In the genomic region with DNA sequence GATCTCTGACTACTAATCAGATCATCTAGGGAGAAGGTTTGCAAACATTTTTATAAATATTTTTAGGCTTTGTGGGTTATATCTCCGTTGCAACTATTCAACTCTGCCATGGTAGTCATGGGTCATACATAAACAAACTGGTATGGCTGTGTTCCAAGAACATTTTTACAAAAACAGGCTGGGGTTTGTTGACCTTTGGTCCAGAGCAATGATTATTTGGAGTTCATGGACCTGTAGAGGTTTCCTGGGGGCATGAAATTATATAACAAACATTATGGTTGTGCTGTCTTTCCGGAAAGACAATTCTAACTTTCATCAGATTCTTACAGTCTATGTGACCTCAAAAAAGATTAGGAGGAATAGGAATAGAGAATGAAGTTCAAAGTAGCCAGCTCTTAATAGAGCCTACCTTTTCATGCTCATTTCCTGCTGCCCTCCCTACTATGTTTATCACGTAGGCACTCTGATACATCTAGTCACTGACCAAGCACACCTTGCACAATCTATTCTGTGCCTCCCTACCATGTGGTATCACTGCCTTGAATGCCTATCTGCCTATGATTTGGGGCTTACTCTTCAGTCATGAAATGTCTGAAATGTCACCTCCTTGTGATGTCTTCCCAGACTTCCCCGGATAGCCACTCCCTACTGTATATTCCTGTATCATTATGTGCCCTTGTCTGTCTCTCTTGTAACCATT, we compare ENCODE assay signal across 11 cellular contexts.
DNase-seq lines count a peak whose midpoint lies in the region; FAIRE-seq and TF ChIP-seq lines count a peak whose summit lies in the region.
"Had no signal": no experiment of that assay in that cellular context is flagged by ENCODE, and none has a peak within 500 bp of the region (broad histone marks: within the 10 kb centered on the region; RNA-seq: fewer than 3 reads in every experiment).

No MANE protein-coding gene starts in this region.

- H3K4me3 Mint-ChIP-seq in astrocyte (ENCODE audit: unreplicated experiment) = no peak overlapping the region
- peak overlapping the region; percentile 1 for H3K4me3 Mint-ChIP-seq in osteocyte (ENCODE audit: unreplicated experiment)
- H3K4me3 Mint-ChIP-seq: activated CD4-positive, alpha-beta T cell treated with anti-CD3 and anti-CD28 coated beads for 36 hours; activated naive CD8-positive, alpha-beta T cell treated with anti-CD3 and anti-CD28 coated beads, Interleukin-2, amount 10 ng/mL, durations not matched to agents 7 days and 5 days had no signal

- peak overlapping the region; percentile 20; the same call in 1 of the 2 replicates for H2AFZ ChIP-seq in GM23248
- H2AFZ ChIP-seq in astrocyte (ENCODE audit: low read depth, low read length) = no peak overlapping the region
- H2AFZ ChIP-seq: PC-9 had no signal

- H3K9me2 ChIP-seq in GM23248 (ENCODE audit: insufficient read depth) = no peaks in the 10 kb centered on the region; the same call in 1 of the 2 replicates

- H3K9ac ChIP-seq in GM23248 = no peak overlapping the region
- H3K9ac ChIP-seq in astrocyte (ENCODE audit: low read length) = no peak overlapping the region

- H3K4me1 ChIP-seq in GM23248 (ENCODE audit: insufficient read depth) = peaks cover 36% of the 10 kb centered on the region
- peaks cover 17% of the 10 kb centered on the region for H3K4me1 ChIP-seq in astrocyte (ENCODE audit: insufficient read depth, low read length)

- no peak for TF ChIP-seq CTCF in astrocyte (IDR thresholded peaks at IDR 0.05; ENCODE audit: insufficient read depth, low read depth, low read length)
- TF ChIP-seq CTCF in fibroblast of villous mesenchyme (IDR thresholded peaks at IDR 0.05; ENCODE audit: insufficient read depth, low read depth, low read length) = no peak
- TF ChIP-seq CTCF in osteocyte (IDR thresholded peaks at IDR 0.05) = no peak

- H3K4me2 ChIP-seq in GM23248 (ENCODE audit: unreplicated experiment) (no peak overlapping the region), astrocyte (ENCODE audit: low read length) (no peak overlapping the region)
- H3K4me2 ChIP-seq: PC-9 had no signal

- H3K27ac Mint-ChIP-seq in astrocyte (ENCODE audit: unreplicated experiment) (no peak overlapping the region), osteocyte (ENCODE audit: unreplicated experiment) (peak overlapping the region; percentile 76)
- H3K27ac Mint-ChIP-seq: activated CD4-positive, alpha-beta T cell treated with anti-CD3 and anti-CD28 coated beads for 36 hours; activated naive CD8-positive, alpha-beta T cell treated with anti-CD3 and anti-CD28 coated beads, Interleukin-2, amount 10 ng/mL, durations not matched to agents 7 days and 5 days had no signal

- 62 to 63% methylated on average over 4 of the region's 4 CpGs for WGBS in GM23248 (ENCODE audit: low coverage in 1 of 2, low lambda C conversion rate in 2 of 2, missing lambda C conversion rate in 2 of 2), 2 experiments

- no peaks in the 10 kb centered on the region for H3K27me3 ChIP-seq in GM23248 (replicated peaks; ENCODE audit: insufficient read depth)
- no peaks in the 10 kb centered on the region for H3K27me3 ChIP-seq in astrocyte (ENCODE audit: insufficient read depth, low read length)

- no peaks in the 10 kb centered on the region for H4K20me1 ChIP-seq in GM23248 (ENCODE audit: insufficient read depth)
- H4K20me1 ChIP-seq in astrocyte (ENCODE audit: insufficient read depth, low read length) = no peaks in the 10 kb centered on the region

- H3K27me3 Mint-ChIP-seq in astrocyte (ENCODE audit: low read depth, unreplicated experiment) (no peaks in the 10 kb centered on the region), osteocyte (ENCODE audit: unreplicated experiment) (no peaks in the 10 kb centered on the region)
- H3K27me3 Mint-ChIP-seq: activated CD4-positive, alpha-beta T cell treated with anti-CD3 and anti-CD28 coated beads for 36 hours; activated naive CD8-positive, alpha-beta T cell treated with anti-CD3 and anti-CD28 coated beads, Interleukin-2, amount 10 ng/mL, durations not matched to agents 7 days and 5 days had no signal

- H3F3A ChIP-seq in GM23248 (ENCODE audit: insufficient read depth) = 0 out of 2 replicates have a peak, but pooled peaks cover 16% of the 10 kb centered on the region

- H3K9me3 ChIP-seq in GM23248 (ENCODE audit: low read depth) = no peaks in the 10 kb centered on the region
- H3K9me3 ChIP-seq in astrocyte (ENCODE audit: insufficient read depth, low read depth, low read length) = no peaks in the 10 kb centered on the region

- no peaks in the 10 kb centered on the region for H3K79me2 ChIP-seq in GM23248 (ENCODE audit: insufficient read depth)
- no peaks in the 10 kb centered on the region for H3K79me2 ChIP-seq in astrocyte (ENCODE audit: insufficient read depth, low read length)

- in situ Hi-C loops in GM23248 (cut with MboI) = no loop called here

- no peak for FAIRE-seq in astrocyte (lab: Jason Lieb, UNC)

- H3K36me3 ChIP-seq in GM23248 (ENCODE audit: low read depth) (no peaks in the 10 kb centered on the region), astrocyte (ENCODE audit: insufficient read depth, low read length) (no peaks in the 10 kb centered on the region)

- H3K4me3 ChIP-seq in GM23248 = no peak overlapping the region
- no peak overlapping the region for H3K4me3 ChIP-seq in astrocyte (ENCODE audit: insufficient read depth, low read depth, low read length)
- no peak overlapping the region for H3K4me3 ChIP-seq in fibroblast of villous mesenchyme (ENCODE audit: low read depth, low read length)
- H3K4me3 ChIP-seq: PC-9 had no signal

- H3K9me3 Mint-ChIP-seq in astrocyte (ENCODE audit: unreplicated experiment) (no peaks in the 10 kb centered on the region), osteocyte (ENCODE audit: unreplicated experiment) (peaks cover 3% of the 10 kb centered on the region)
- H3K9me3 Mint-ChIP-seq: activated naive CD8-positive, alpha-beta T cell treated with anti-CD3 and anti-CD28 coated beads, Interleukin-2, amount 10 ng/mL, durations not matched to agents 7 days and 5 days had no signal

- H3K36me3 Mint-ChIP-seq in astrocyte (ENCODE audit: low read depth, unreplicated experiment) (no peaks in the 10 kb centered on the region), osteocyte (ENCODE audit: unreplicated experiment) (no peaks in the 10 kb centered on the region)
- H3K36me3 Mint-ChIP-seq: activated naive CD8-positive, alpha-beta T cell treated with anti-CD3 and anti-CD28 coated beads, Interleukin-2, amount 10 ng/mL, durations not matched to agents 7 days and 5 days had no signal

- DNase-seq in GM23248 = peak; percentile 48
- peak; percentile 28 for DNase-seq in astrocyte (ENCODE audit: low read depth)
- DNase-seq in fibroblast of villous mesenchyme (ENCODE audit: low read depth) = peak; percentile 78
- DNase-seq in osteocyte (ENCODE audit: extremely low spot score, unreplicated experiment) = no peak
- DNase-seq in activated CD4-positive, CD25-positive, alpha-beta regulatory T cell (lab: John Stamatoyannopoulos, UW) = no peak
- no peak for DNase-seq in germinal center (ENCODE audit: low spot score)
- no peak for DNase-seq in iPS-NIHi11 (ENCODE audit: low spot score)
- no peak for DNase-seq in NCI-H2029 treated with DMSO at 0.1 percent for 48 hours (lab: John Stamatoyannopoulos, UW)
- DNase-seq: activated CD4-positive, alpha-beta T cell treated with anti-CD3 and anti-CD28 coated beads for 36 hours; activated naive CD8-positive, alpha-beta T cell treated with anti-CD3 and anti-CD28 coated beads, Interleukin-2, amount 10 ng/mL, durations not matched to agents 7 days and 5 days had no signal

- H3K4me1 Mint-ChIP-seq in astrocyte (ENCODE audit: low read depth, unreplicated experiment) (peaks cover 21% of the 10 kb centered on the region), osteocyte (ENCODE audit: unreplicated experiment) (peaks cover 34% of the 10 kb centered on the region)
- H3K4me1 Mint-ChIP-seq: activated CD4-positive, alpha-beta T cell treated with anti-CD3 and anti-CD28 coated beads for 36 hours; activated naive CD8-positive, alpha-beta T cell treated with anti-CD3 and anti-CD28 coated beads, Interleukin-2, amount 10 ng/mL, durations not matched to agents 7 days and 5 days had no signal

- H3K27ac ChIP-seq in GM23248 (no peak overlapping the region), astrocyte (ENCODE audit: low read depth, low read length) (no peak overlapping the region)
- H3K27ac ChIP-seq: PC-9 had no signal

Comparison
In these comparisons a context has a peak if more than half of its experiments do, and no peak if none do; other contexts are left out.
1. DNase-seq: peak in GM23248 (single experiment), astrocyte (single experiment) and fibroblast of villous mesenchyme (single experiment); none in osteocyte (single experiment), activated CD4-positive, CD25-positive, alpha-beta regulatory T cell (0 of 4), germinal center (single experiment), iPS-NIHi11 (single experiment) and NCI-H2029 treated with DMSO at 0.1 percent for 48 hours (single experiment).